7 cellular contexts compared by ENCODE assay signal in the genomic region with DNA sequence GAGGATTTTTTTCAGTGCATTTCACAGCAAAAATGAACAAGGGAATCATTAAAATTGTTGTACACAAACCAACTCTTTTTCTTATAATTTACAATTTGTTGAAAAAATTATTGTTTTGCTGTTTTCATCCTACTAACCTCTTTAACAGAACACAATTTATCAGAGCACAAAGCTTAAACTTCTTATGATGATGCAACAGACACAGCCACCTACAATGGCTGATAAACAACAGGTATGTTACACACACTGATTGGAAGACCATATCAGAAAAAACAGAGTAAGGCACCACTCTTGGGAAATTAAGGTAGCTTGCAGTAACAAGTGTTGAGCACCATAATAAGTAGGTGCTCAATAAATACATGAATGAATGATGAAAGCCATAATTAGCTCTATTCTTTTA.
"Had no signal": no experiment of that assay in that cellular context is flagged by ENCODE, and none has a peak within 500 bp of the region (broad histone marks: within the 10 kb centered on the region; RNA-seq: fewer than 3 reads in every experiment).

No MANE protein-coding gene starts in this region.

- ATAC-seq: GM12878 had no signal

- FAIRE-seq: GM12878, GM12891, GM12892, GM18507, GM19239 had no signal

- H3K4me3 ChIP-seq: GM12878 had no signal

- DNase-seq: GDM1, GF-D8 had no signal
